Comparison of ENCODE assay signal across 8 cellular contexts in the genomic region with DNA sequence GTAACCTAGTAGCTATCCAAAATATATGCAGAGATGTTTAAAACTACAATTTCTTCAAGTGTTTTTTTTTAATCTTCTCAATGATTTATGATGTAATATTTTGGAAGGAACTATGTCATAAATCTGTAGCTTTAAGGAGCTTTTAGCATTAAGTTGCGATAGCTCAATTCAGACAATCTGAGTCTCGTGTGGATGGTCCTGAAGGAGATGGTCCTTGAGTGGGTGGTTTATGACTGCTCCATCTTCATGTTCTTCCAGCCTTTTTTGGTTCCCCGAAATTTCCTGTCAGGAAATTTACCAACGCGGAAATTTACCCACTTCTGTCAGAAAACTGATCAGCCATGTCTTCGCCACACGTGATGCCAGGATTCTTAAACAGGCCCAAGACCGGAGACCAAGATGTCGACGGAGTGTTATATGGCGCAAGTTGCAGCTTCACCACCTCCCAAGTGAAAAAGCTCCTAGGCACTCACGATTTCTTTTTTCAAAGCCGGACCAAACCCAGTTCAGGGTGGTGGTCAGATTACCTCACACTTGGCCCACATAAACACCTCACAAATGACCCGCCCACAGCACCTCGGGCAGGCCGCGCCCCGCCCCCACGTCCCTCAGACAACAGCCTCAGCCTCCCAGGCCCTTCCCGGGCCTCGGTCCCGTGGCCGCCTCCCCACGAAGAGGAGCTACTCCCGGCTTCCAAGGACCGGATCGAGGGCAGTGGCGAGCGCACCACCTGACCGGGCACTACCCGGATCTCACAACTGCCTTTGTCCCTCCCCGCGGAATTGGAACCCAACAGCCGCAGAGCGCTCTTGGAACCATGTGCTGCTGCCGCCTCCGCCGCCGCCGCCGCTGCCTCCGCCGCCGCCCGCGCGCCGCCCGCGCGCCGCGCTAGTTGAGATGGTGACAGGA. TPM values are rescaled to one million over a fixed set of nuclear protein-coding genes. Genes with fewer than 3 reads are reported as not detected.
DNase-seq lines count a peak whose midpoint lies in the region; ATAC-seq and TF ChIP-seq lines count a peak whose summit lies in the region.

A gene (minus strand): TSS at position 760 of the 909 bp plus-strand sequence. CDS start 885 bp downstream, outside the sequence.

- H3K4me3 Mint-ChIP-seq in activated naive CD4-positive, alpha-beta T cell treated with anti-CD3 and anti-CD28 coated beads, Interleukin-2, amount 10 ng/mL, durations not matched to agents 7 days and 5 days: peak within 1 kb of the TSS; percentile 82
- H3K4me3 Mint-ChIP-seq in stimulated activated effector memory CD8-positive, alpha-beta T cell treated with anti-CD3 and anti-CD28 coated beads, Interleukin-12 subunit alpha, Interleukin-12 subunit beta, amount 100 ng/mL, for 72 hours: peak within 1 kb of the TSS; percentile 89

- H3K36me3 Mint-ChIP-seq in activated naive CD4-positive, alpha-beta T cell treated with anti-CD3 and anti-CD28 coated beads, Interleukin-2, amount 10 ng/mL, durations not matched to agents 7 days and 5 days: peaks cover 75% of the 10 kb centered on the region
- peaks cover 47% of the 10 kb centered on the region for H3K36me3 Mint-ChIP-seq in stimulated activated effector memory CD8-positive, alpha-beta T cell treated with anti-CD3 and anti-CD28 coated beads, Interleukin-12 subunit alpha, Interleukin-12 subunit beta, amount 100 ng/mL, for 72 hours

- H3K27me3 Mint-ChIP-seq in activated naive CD4-positive, alpha-beta T cell treated with anti-CD3 and anti-CD28 coated beads, Interleukin-2, amount 10 ng/mL, durations not matched to agents 7 days and 5 days: peaks cover 5% of the 10 kb centered on the region

- ATAC-seq in HG02970 (IDR thresholded peaks at IDR 0.05; ENCODE audit: low FRiP score, unreplicated experiment): peak; percentile 7
- peak; percentile 1 for ATAC-seq in stimulated activated effector memory CD8-positive, alpha-beta T cell treated with anti-CD3 and anti-CD28 coated beads, Interleukin-12 subunit alpha, Interleukin-12 subunit beta, amount 100 ng/mL, for 72 hours

- H3K36me3 ChIP-seq in kidney epithelial cell (ENCODE audit: control insufficient read depth, insufficient read depth, low read length): no peaks in the 10 kb centered on the region

- H3K27me3 ChIP-seq in kidney epithelial cell (ENCODE audit: control insufficient read depth, insufficient read depth, low read length): no peaks in the 10 kb centered on the region

- CTCF ChIA-PET in activated naive CD4-positive, alpha-beta T cell treated with anti-CD3 and anti-CD28 coated beads, Interleukin-2, amount 10 ng/mL, durations not matched to agents 7 days and 5 days (lab: Charles Lee): interaction anchor here (0.6 to 0.9 kb wide), 2 partner anchors 115 to 117 kb away, joined by 3 read pairs; no protein-coding TSS in a partner anchor

- peak within 1 kb of the TSS; percentile 80 for H3K4me3 ChIP-seq in kidney epithelial cell (ENCODE audit: low read depth, low read length)

- TF ChIP-seq CTCF in kidney epithelial cell (IDR thresholded peaks at IDR 0.05; ENCODE audit: insufficient read depth, low read length, poor library complexity, severe bottlenecking): no peak

- DNase-seq in activated naive CD4-positive, alpha-beta T cell treated with anti-CD3 and anti-CD28 coated beads, Interleukin-2, amount 10 ng/mL, durations not matched to agents 7 days and 5 days: no peak
- no peak for DNase-seq in activated naive CD4-positive, alpha-beta T cell treated with anti-CD3 and anti-CD28 coated beads, Interleukin-2, amount 50 U/mL, for 16 hours
- DNase-seq in NCI-H526 treated with DMSO at 0.1 percent for 48 hours (lab: John Stamatoyannopoulos, UW) (peak; percentile 58), caudate nucleus (lab: John Stamatoyannopoulos, UW) (peak in 13 of 61 donors; percentile 30 to 89 (median 54)), kidney epithelial cell (ENCODE audit: low read depth) (no peak), cerebellar cortex (ENCODE audit: low spot score) (no peak)
- DNase-seq in stimulated activated effector memory CD8-positive, alpha-beta T cell treated with anti-CD3 and anti-CD28 coated beads, Interleukin-12 subunit alpha, Interleukin-12 subunit beta, amount 100 ng/mL, for 72 hours (ENCODE audit: low spot score in 2 of 2): no peak

- H3K4me1 Mint-ChIP-seq in activated naive CD4-positive, alpha-beta T cell treated with anti-CD3 and anti-CD28 coated beads, Interleukin-2, amount 10 ng/mL, durations not matched to agents 7 days and 5 days: peaks cover 73% of the 10 kb centered on the region
- peaks cover 39% of the 10 kb centered on the region for H3K4me1 Mint-ChIP-seq in stimulated activated effector memory CD8-positive, alpha-beta T cell treated with anti-CD3 and anti-CD28 coated beads, Interleukin-12 subunit alpha, Interleukin-12 subunit beta, amount 100 ng/mL, for 72 hours

- peaks cover 40% of the 10 kb centered on the region for H3K9me3 Mint-ChIP-seq in activated naive CD4-positive, alpha-beta T cell treated with anti-CD3 and anti-CD28 coated beads, Interleukin-2, amount 10 ng/mL, durations not matched to agents 7 days and 5 days
- peaks cover 5% of the 10 kb centered on the region for H3K9me3 Mint-ChIP-seq in stimulated activated effector memory CD8-positive, alpha-beta T cell treated with anti-CD3 and anti-CD28 coated beads, Interleukin-12 subunit alpha, Interleukin-12 subunit beta, amount 100 ng/mL, for 72 hours

- peak within 1 kb of the TSS; percentile 74 for H3K27ac ChIP-seq in caudate nucleus (ENCODE audit: low read depth, low read length)

- H3K27ac Mint-ChIP-seq in activated naive CD4-positive, alpha-beta T cell treated with anti-CD3 and anti-CD28 coated beads, Interleukin-2, amount 10 ng/mL, durations not matched to agents 7 days and 5 days: peak within 1 kb of the TSS; percentile 94
- peak within 1 kb of the TSS; percentile 97 for H3K27ac Mint-ChIP-seq in stimulated activated effector memory CD8-positive, alpha-beta T cell treated with anti-CD3 and anti-CD28 coated beads, Interleukin-12 subunit alpha, Interleukin-12 subunit beta, amount 100 ng/mL, for 72 hours

RNA-seq across cellular contexts. Expression of the gene that starts here (rescaled TPM):
- 30.8 and 35.1 TPM in 2 replicates for total RNA-seq in kidney epithelial cell
